11 cellular contexts compared by ENCODE assay signal in genomic region chr2:57758686-57759085, GRCh38.
"Had no signal": no experiment of that assay in that cellular context is flagged by ENCODE, and none has a peak within 500 bp of the region (broad histone marks: within the 10 kb centered on the region; RNA-seq: fewer than 3 reads in every experiment).

No MANE protein-coding gene starts in this region.

- DNase-seq: activated CD4-positive, alpha-beta T cell treated with anti-CD3 and anti-CD28 coated beads, Interleukin-2, amount 10 ng/mL, durations not matched to agents 7 days and 5 days; activated naive CD4-positive, alpha-beta T cell; brain microvascular endothelial cell; effector memory CD8-positive, alpha-beta T cell; foreskin melanocyte; mesenchymal stem cell; occipital lobe; right cardiac atrium; upper lobe of left lung had no signal

- H3K9me3 Mint-ChIP-seq: activated CD4-positive, alpha-beta T cell treated with anti-CD3 and anti-CD28 coated beads, Interleukin-2, amount 10 ng/mL, durations not matched to agents 7 days and 5 days; effector memory CD8-positive, alpha-beta T cell; nephron; stimulated activated naive CD8-positive, alpha-beta T cell treated with anti-CD3 and anti-CD28 coated beads, Interleukin-15, Interleukin-2, amounts not matched to agents 100 ng/mL and 50 ng/mL, for 24 hours had no signal

- H3K27ac Mint-ChIP-seq: activated CD4-positive, alpha-beta T cell treated with anti-CD3 and anti-CD28 coated beads, Interleukin-2, amount 10 ng/mL, durations not matched to agents 7 days and 5 days; effector memory CD8-positive, alpha-beta T cell; nephron; stimulated activated naive CD8-positive, alpha-beta T cell treated with anti-CD3 and anti-CD28 coated beads, Interleukin-15, Interleukin-2, amounts not matched to agents 100 ng/mL and 50 ng/mL, for 24 hours had no signal

- ATAC-seq: effector memory CD8-positive, alpha-beta T cell; right cardiac atrium had no signal

- H3K4me3 Mint-ChIP-seq: activated CD4-positive, alpha-beta T cell treated with anti-CD3 and anti-CD28 coated beads, Interleukin-2, amount 10 ng/mL, durations not matched to agents 7 days and 5 days; stimulated activated naive CD8-positive, alpha-beta T cell treated with anti-CD3 and anti-CD28 coated beads, Interleukin-15, Interleukin-2, amounts not matched to agents 100 ng/mL and 50 ng/mL, for 24 hours had no signal
